In the genomic region with DNA sequence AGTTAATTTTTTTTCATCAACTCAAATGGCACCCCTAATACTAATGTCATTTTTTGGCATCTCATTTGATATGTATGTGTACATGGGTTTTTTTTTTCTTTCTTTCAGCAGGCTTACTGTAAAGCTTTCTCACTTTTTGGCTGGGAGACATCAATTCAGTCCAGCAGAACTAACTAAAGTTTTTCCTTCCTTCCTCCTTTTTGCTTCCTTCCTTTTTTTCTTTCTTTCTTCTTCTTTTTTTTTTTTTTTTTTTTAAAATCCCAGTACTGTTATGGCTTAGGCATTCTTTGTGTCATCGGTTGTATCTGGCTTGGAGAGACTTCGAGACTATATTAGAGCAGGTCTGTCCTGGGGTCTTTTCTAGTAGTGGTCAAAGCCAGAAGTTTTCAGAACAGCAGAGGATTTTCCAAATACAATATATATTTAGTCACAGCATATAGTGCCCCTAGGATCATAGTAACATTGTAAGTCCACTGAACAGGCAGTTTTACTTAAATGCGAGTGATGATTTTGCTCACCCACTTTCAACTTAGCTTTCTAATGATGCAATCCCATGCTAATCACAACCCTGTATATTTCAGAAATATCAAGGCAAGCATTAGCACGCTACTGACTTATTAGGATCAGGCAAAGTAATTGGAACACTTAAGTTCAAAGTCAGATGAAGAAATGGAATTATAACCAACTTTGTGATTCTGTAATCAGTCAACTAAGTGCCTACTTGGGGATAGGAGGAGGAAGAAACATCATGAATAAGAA, we compare ENCODE assay signal across 17 cellular contexts.
"Had no signal": no experiment of that assay in that cellular context is flagged by ENCODE, and none has a peak within 500 bp of the region (broad histone marks: within the 10 kb centered on the region; RNA-seq: fewer than 3 reads in every experiment).

No MANE protein-coding gene starts in this region.

- H3K27me3 ChIP-seq: vagina had no signal

- H3K9me3 ChIP-seq: gastrocnemius medialis, thyroid gland, vagina had no signal

- DNase-seq: activated CD4-positive, alpha-beta T cell treated with anti-CD3 and anti-CD28 coated beads, Interleukin-2, amount 50 U/mL, for 48 hours; activated CD4-positive, CD25-positive, alpha-beta regulatory T cell treated with anti-CD3 and anti-CD28 coated beads, Interleukin-2, amount 50 U/mL, for 72 hours; activated CD8-positive, alpha-beta memory T cell treated with anti-CD3 and anti-CD28 coated beads, Interleukin-2, amount 10 ng/mL, durations not matched to agents 7 days and 5 days; activated gamma-delta T cell treated with Interleukin-2 at 50 U/mL for 16 hours; activated naive CD8-positive, alpha-beta T cell treated with anti-CD3 and anti-CD28 coated beads for 36 hours; activated T-cell treated with anti-CD3 and anti-CD28 coated beads, Interleukin-2, amount 50 U/mL, for 48 hours; aorta; central memory CD4-positive, alpha-beta T cell; cortex of kidney; effector memory CD4-positive, alpha-beta T cell; gastrocnemius medialis; kidney; left ventricle myocardium superior; right cardiac atrium; thyroid gland had no signal

- H3K4me3 ChIP-seq: gastrocnemius medialis, thyroid gland, vagina had no signal

- ATAC-seq: activated CD8-positive, alpha-beta memory T cell treated with anti-CD3 and anti-CD28 coated beads, Interleukin-2, amount 10 ng/mL, durations not matched to agents 7 days and 5 days; gastrocnemius medialis; left ventricle myocardium superior; right cardiac atrium; stimulated activated effector memory CD8-positive, alpha-beta T cell treated with anti-CD3 and anti-CD28 coated beads, Interleukin-12 subunit alpha, Interleukin-12 subunit beta, amount 100 ng/mL, for 72 hours had no signal

- H3K27ac ChIP-seq: gastrocnemius medialis, thyroid gland, vagina had no signal

- H3K36me3 ChIP-seq: gastrocnemius medialis, thyroid gland, vagina had no signal
